In genomic region chr4:2886161-2886560, GRCh38 we compare ENCODE assay signal across 1 cellular context.
TF ChIP-seq lines count a peak whose summit lies in the region.

No MANE protein-coding gene starts in this region.

TF ChIP-seq in WTC11, 78 proteins besides CTCF, POLR2A, EP300 and RAD21 (continued from another document):
- TF ChIP-seq ZNF532 (CRISPR knock-in tag; IDR thresholded peaks at IDR 0.05; ENCODE audit: borderline replicate concordance) (no peak), ARID4B (CRISPR knock-in tag; IDR thresholded peaks at IDR 0.05; ENCODE audit: borderline replicate concordance) (no peak), ESRRA (CRISPR knock-in tag; IDR thresholded peaks at IDR 0.05; ENCODE audit: borderline replicate concordance) (no peak)
